ENCODE assay signal across 18 cellular contexts in the genomic region with DNA sequence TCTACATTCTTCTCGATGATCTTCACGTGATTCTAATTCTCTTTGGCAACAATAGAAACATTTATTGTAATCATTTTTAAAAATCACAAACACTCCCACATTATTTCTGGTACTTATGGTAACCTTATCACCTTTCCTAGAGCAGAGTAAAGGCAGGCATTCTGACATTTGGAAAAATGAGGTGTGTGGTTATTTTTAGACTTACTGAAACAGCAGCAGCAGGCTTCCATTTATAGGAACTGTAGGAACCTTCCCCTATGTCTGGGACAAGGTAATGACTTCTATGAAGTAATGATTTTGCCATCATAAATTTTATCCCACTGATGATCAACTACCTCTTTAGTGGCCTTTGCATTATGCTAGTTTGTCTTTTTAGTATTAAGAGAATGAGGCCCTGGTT.
"Had no signal": no experiment of that assay in that cellular context is flagged by ENCODE, and none has a peak within 500 bp of the region (broad histone marks: within the 10 kb centered on the region; RNA-seq: fewer than 3 reads in every experiment).

No MANE protein-coding gene starts in this region.

- H3K9me3 ChIP-seq: SJCRH30 had no signal

- ATAC-seq: SK-N-SH treated with all-trans-retinoic acid at 6 μM for 48 hours had no signal

- H3K4me3 ChIP-seq: SJCRH30 had no signal

- H3K4me1 ChIP-seq: SJCRH30 had no signal

- H3K27ac ChIP-seq: HL-60, SJCRH30 had no signal

- H3K36me3 ChIP-seq: SJCRH30 had no signal

- DNase-seq: KBM-7, MV-4-11, NCI-H1048, NCI-H1105, NCI-H1417, NCI-H1436 treated with DMSO at 0.1 percent for 48 hours, NCI-H1694, NCI-H187 treated with DMSO at 0.1 percent for 48 hours, NCI-H2029 treated with DMSO at 0.1 percent for 48 hours, NCI-H2227 treated with DMSO at 0.1 percent for 48 hours, NCI-H524, NCI-H526 treated with DMSO at 0.1 percent for 48 hours, NCI-H774, RPMI8226, SHP77 treated with DMSO at 0.1 percent for 48 hours, SJCRH30 had no signal

- H3K27me3 ChIP-seq: SJCRH30 had no signal
